Comparison of ENCODE assay signal across 19 cellular contexts in the genomic region with DNA sequence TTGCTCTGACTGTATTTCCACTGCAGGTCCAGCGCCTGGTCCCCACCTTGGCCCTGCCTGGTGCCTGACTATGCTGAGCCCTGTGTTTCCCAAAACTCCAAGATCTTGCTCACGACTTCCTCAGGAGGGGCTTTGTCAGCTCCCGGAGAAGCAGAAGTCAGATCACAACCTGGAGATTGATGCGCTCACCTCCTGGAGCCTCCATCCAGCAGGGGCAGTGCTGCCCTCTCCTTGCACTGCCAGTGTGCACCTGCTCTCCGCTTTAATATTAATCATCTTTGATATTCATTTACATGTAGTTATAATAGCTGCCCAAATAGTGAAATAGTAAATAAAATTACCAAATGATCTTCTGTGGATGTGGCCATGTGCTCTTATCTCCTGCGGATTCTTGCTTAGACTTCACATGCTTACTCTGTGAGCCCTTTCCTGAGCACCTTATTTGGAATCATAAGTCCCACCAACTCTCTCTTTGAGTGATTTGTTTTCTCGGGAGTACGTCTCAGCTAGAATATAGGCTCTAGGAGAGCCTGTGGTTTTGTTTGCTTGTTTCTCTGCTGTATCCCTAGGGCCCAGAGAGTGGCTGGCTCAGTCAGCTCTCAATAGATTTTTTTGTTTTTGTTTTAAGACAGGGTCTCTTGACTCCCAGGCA. TPM values are rescaled to one million over a fixed set of nuclear protein-coding genes. Genes with fewer than 3 reads are reported as not detected.
DNase-seq lines count a peak whose midpoint lies in the region; ATAC-seq and TF ChIP-seq lines count a peak whose summit lies in the region.
"Had no signal": no experiment of that assay in that cellular context is flagged by ENCODE, and none has a peak within 500 bp of the region (broad histone marks: within the 10 kb centered on the region; RNA-seq: fewer than 3 reads in every experiment).

No MANE protein-coding gene starts in this region.

- H3K9me3 ChIP-seq in SK-N-SH: no peaks in the 10 kb centered on the region
- H3K9me3 ChIP-seq: right atrium auricular region, uterus had no signal

- DNase-seq in SK-N-SH (no peak), WTC11 (ENCODE audit: low spot score) (peak; percentile 16), mesothelial cell of epicardium (ENCODE audit: low spot score in 2 of 2, unreplicated experiment in 2 of 2) (no peak), NCI-H446 (lab: John Stamatoyannopoulos, UW) (no peak), type B pancreatic cell (ENCODE audit: extremely low spot score, unreplicated experiment) (no peak), HEK293T (ENCODE audit: extremely low spot score) (no peak)
- DNase-seq: 8988T; activated CD4-positive, alpha-beta T cell treated with anti-CD3 and anti-CD28 coated beads, Interleukin-2, amount 50 U/mL, for 48 hours; IMR-90; NCI-H1436 treated with DMSO at 0.1 percent for 48 hours; NCI-H69; SIG-M5; stimulated activated CD8-positive, alpha-beta memory T cell treated with anti-CD3 and anti-CD28 coated beads, Interleukin-4, amount 100 ng/mL, for 48 hours; uterus had no signal

- peak overlapping the region; percentile 58 for H3K27ac Mint-ChIP-seq in WTC11
- peak overlapping the region; percentile 72 for H3K27ac Mint-ChIP-seq in mesothelial cell of epicardium
- H3K27ac Mint-ChIP-seq in type B pancreatic cell: no peak overlapping the region
- H3K27ac Mint-ChIP-seq: B cell had no signal

- no peaks in the 10 kb centered on the region for H3F3A ChIP-seq in SK-N-SH (replicated peaks; ENCODE audit: insufficient read depth)

- peaks cover 80% of the 10 kb centered on the region for H4K20me1 ChIP-seq in SK-N-SH (ENCODE audit: insufficient read depth)

- no peak overlapping the region for H3K9ac ChIP-seq in SK-N-SH

- H3K4me3 Mint-ChIP-seq in WTC11: no peak overlapping the region
- no peak overlapping the region for H3K4me3 Mint-ChIP-seq in mesothelial cell of epicardium
- no peak overlapping the region for H3K4me3 Mint-ChIP-seq in type B pancreatic cell
- H3K4me3 Mint-ChIP-seq: B cell had no signal

- H2AFZ ChIP-seq in SK-N-SH (ENCODE audit: low read depth): no peak overlapping the region

- H3K9me2 ChIP-seq in SK-N-SH: no peaks in the 10 kb centered on the region

- 92% methylated on average over 7 of the region's 8 CpGs for WGBS in SK-N-SH (ENCODE audit: low lambda C conversion rate)

- peaks cover 97% of the 10 kb centered on the region for H3K79me2 ChIP-seq in SK-N-SH (ENCODE audit: insufficient read depth)

- TF ChIP-seq EP300 in SK-N-SH (IDR thresholded peaks at IDR 0.05; ENCODE audit: borderline replicate concordance in 1 of 2, low read depth in 1 of 2, low read length in 1 of 2): no peak

- H3K27me3 Mint-ChIP-seq in WTC11 (ENCODE audit: low read depth): no peaks in the 10 kb centered on the region
- no peaks in the 10 kb centered on the region for H3K27me3 Mint-ChIP-seq in mesothelial cell of epicardium (ENCODE audit: low read depth)
- no peaks in the 10 kb centered on the region for H3K27me3 Mint-ChIP-seq in type B pancreatic cell
- H3K27me3 Mint-ChIP-seq: B cell had no signal

- TF ChIP-seq CTCF in SK-N-SH (IDR thresholded peaks at IDR 0.05) (peak; percentile 11; the same call in 1 of the 2 replicates), GM12873 (IDR thresholded peaks at IDR 0.05; ENCODE audit: insufficient read depth, low read depth, low read length, missing control alignments) (peak; percentile 4), WTC11 (IDR thresholded peaks at IDR 0.05) (no peak), mesothelial cell of epicardium (IDR thresholded peaks at IDR 0.05; ENCODE audit: unreplicated experiment) (no peak), type B pancreatic cell (conservative IDR thresholded peaks at IDR 0.05) (no peak)

- H3K4me1 ChIP-seq in SK-N-SH (ENCODE audit: control insufficient read depth in 1 of 2, insufficient read depth in 2 of 2, low read depth in 1 of 2, low read length in 1 of 2): no peaks in the 10 kb centered on the region; a peak in 1 of 4 replicates

- H3K9me3 Mint-ChIP-seq in WTC11 (peaks cover 6% of the 10 kb centered on the region), mesothelial cell of epicardium (peaks cover 6% of the 10 kb centered on the region), type B pancreatic cell (peaks cover 10% of the 10 kb centered on the region)
- H3K9me3 Mint-ChIP-seq: activated naive CD4-positive, alpha-beta T cell treated with anti-CD3 and anti-CD28 coated beads, Interleukin-2, amount 50 U/mL, for 72 hours had no signal

- CTCF ChIA-PET in SK-N-SH (lab: Yijun Ruan, JAX) (interaction anchor here (2.8 kb wide), 1 partner anchor 13 kb away, joined by 17 read pairs; no protein-coding TSS in a partner anchor), WTC11 (lab: Charles Lee) (interaction anchor here (0.6 to 1.9 kb wide), 5 partner anchors 10 to 46 kb away, joined by 3 to 9 read pairs (median 6); no protein-coding TSS in a partner anchor), HEK293T (lab: Yijun Ruan, JAX) (interaction anchor here (0.6 to 1.4 kb wide), 3 partner anchors 12 to 205 kb away, joined by 3 to 4 read pairs (median 4); no protein-coding TSS in a partner anchor)

- POLR2A ChIA-PET in SK-N-SH (lab: Yijun Ruan, JAX) (no interaction called here), WTC11 (lab: Charles Lee) (no interaction called here), HEK293T (lab: Yijun Ruan, JAX) (interaction anchor here (1.9 kb wide), 1 partner anchor 10 kb away, joined by 5 read pairs; no protein-coding TSS in a partner anchor)

- peaks cover 17% of the 10 kb centered on the region for H3K36me3 Mint-ChIP-seq in WTC11
- H3K36me3 Mint-ChIP-seq in mesothelial cell of epicardium: peaks cover 21% of the 10 kb centered on the region
- H3K36me3 Mint-ChIP-seq in type B pancreatic cell: peaks cover 29% of the 10 kb centered on the region

- no peak for TF ChIP-seq RAD21 in SK-N-SH (IDR thresholded peaks at IDR 0.05; ENCODE audit: low read length)

- no peaks in the 10 kb centered on the region for H3K27me3 ChIP-seq in SK-N-SH (ENCODE audit: insufficient read depth)
- H3K27me3 ChIP-seq: right atrium auricular region, uterus had no signal

- no peak for ATAC-seq in SK-N-SH treated with all-trans-retinoic acid at 6 μM for 48 hours
- ATAC-seq in WTC11: peak; percentile 53
- ATAC-seq: activated naive CD4-positive, alpha-beta T cell treated with anti-CD3 and anti-CD28 coated beads, Interleukin-2, amount 50 U/mL, for 72 hours had no signal

- no peak overlapping the region for H3K27ac ChIP-seq in SK-N-SH (ENCODE audit: low read depth in 2 of 2, low read length in 1 of 2)
- H3K27ac ChIP-seq: right atrium auricular region, uterus had no signal

- H3K4me1 Mint-ChIP-seq in WTC11: peaks cover 18% of the 10 kb centered on the region
- H3K4me1 Mint-ChIP-seq in mesothelial cell of epicardium: peaks cover 15% of the 10 kb centered on the region
- peaks cover 21% of the 10 kb centered on the region for H3K4me1 Mint-ChIP-seq in type B pancreatic cell (ENCODE audit: unreplicated experiment)

- H3K4me2 ChIP-seq in SK-N-SH: no peak overlapping the region

- H3K4me3 ChIP-seq in SK-N-SH (ENCODE audit: low read depth in 2 of 2, low read length in 1 of 2): no peak overlapping the region
- H3K4me3 ChIP-seq: right atrium auricular region, uterus had no signal

- no peaks in the 10 kb centered on the region for H3K36me3 ChIP-seq in SK-N-SH (replicated peaks in 1 of 2; ENCODE audit: control insufficient read depth in 1 of 2, insufficient read depth in 2 of 2, low read length in 1 of 2)
- H3K36me3 ChIP-seq: right atrium auricular region, uterus had no signal

TF ChIP-seq in SK-N-SH, 30 proteins besides CTCF, POLR2A, EP300 and RAD21 (continues in another document):
- TF ChIP-seq SMC3 (IDR thresholded peaks at IDR 0.05; ENCODE audit: low read depth, low read length) (no peak), POLR2AphosphoS5 (IDR thresholded peaks at IDR 0.05; ENCODE audit: low read depth, low read length) (no peak)

TF ChIP-seq in SK-N-SH treated with all-trans-retinoic acid at 6 μM for 48 hours, 23 proteins besides CTCF, POLR2A, EP300 and RAD21 (continues in another document):
- TF ChIP-seq ISL1 (CRISPR knock-in tag; IDR thresholded peaks at IDR 0.05) (no peak), ZFP3 (CRISPR knock-in tag; IDR thresholded peaks at IDR 0.05) (no peak), ZNF565 (CRISPR knock-in tag; conservative IDR thresholded peaks at IDR 0.05; ENCODE audit: low read depth) (no peak)

TF ChIP-seq in WTC11, 78 proteins besides CTCF, POLR2A, EP300 and RAD21 (continues in another document):
- no peak for TF ChIP-seq HMGA2 (CRISPR knock-in tag; IDR thresholded peaks at IDR 0.05)

TF ChIP-seq in HEK293T, 16 proteins besides CTCF, POLR2A, EP300 and RAD21 (continues in another document):
- TF ChIP-seq FOXK2 (IDR thresholded peaks at IDR 0.05): no peak
- TF ChIP-seq ARNT (IDR thresholded peaks at IDR 0.05): no peak
- no peak for TF ChIP-seq FOXA1 (IDR thresholded peaks at IDR 0.05)

RNA-seq across cellular contexts. Expression of a gene that starts 17.4 kb away (rescaled TPM):
- 4.4 and 8.1 TPM in 2 replicates for polyA plus RNA-seq in SK-N-SH (2012; rRNA removed)
- 4.1 and 5.5 TPM in 2 replicates for polyA plus RNA-seq in SK-N-SH (2012; cell fraction: cytosol; rRNA removed)
- 11.6 and 12.4 TPM in 2 replicates for polyA plus RNA-seq in SK-N-SH (2012; cell fraction: nucleus; rRNA removed)
- 40.5 to 42.2 TPM (median 42.2 TPM) in 3 replicates for total RNA-seq in WTC11 (2021)
- 47.6 to 50.6 TPM (median 49.6 TPM) in 3 replicates for total RNA-seq in mesothelial cell of epicardium
- total RNA-seq in type B pancreatic cell (ENCODE audit: low replicate concordance): 32.9 and 42.6 TPM in 2 replicates

RNA-seq across cellular contexts. Expression of a gene that starts 43.8 kb away (rescaled TPM):
- polyA plus RNA-seq in SK-N-SH (2012; rRNA removed): 0.34 and 0.43 TPM in 2 replicates
- polyA plus RNA-seq in SK-N-SH (2012; cell fraction: cytosol; rRNA removed): 0.14 TPM in 1 of 2 replicates, not detected in the other
- 0.67 and 0.75 TPM in 2 replicates for polyA plus RNA-seq in SK-N-SH (2012; cell fraction: nucleus; rRNA removed)
- total RNA-seq in WTC11 (2021) (2.6 to 4.5 TPM (median 3.0 TPM) in 3 replicates), mesothelial cell of epicardium (4.7 to 5.2 TPM (median 5.0 TPM) in 3 replicates), type B pancreatic cell (ENCODE audit: low replicate concordance) (4.0 and 6.5 TPM in 2 replicates)
- total RNA-seq: IMR-90 had no signal

RNA-seq across cellular contexts. Expression of a gene that starts 51.2 kb away (rescaled TPM):
- polyA plus RNA-seq in SK-N-SH (2012; rRNA removed): 142 and 215 TPM in 2 replicates
- 164 and 239 TPM in 2 replicates for polyA plus RNA-seq in SK-N-SH (2012; cell fraction: cytosol; rRNA removed)
- 163 and 217 TPM in 2 replicates for polyA plus RNA-seq in SK-N-SH (2012; cell fraction: nucleus; rRNA removed)
- total RNA-seq in WTC11 (2021): 493 to 611 TPM (median 500 TPM) in 3 replicates
- total RNA-seq in mesothelial cell of epicardium: 487 to 514 TPM (median 500 TPM) in 3 replicates
- 597 and 598 TPM in 2 replicates for total RNA-seq in type B pancreatic cell (ENCODE audit: low replicate concordance)

RNA-seq across cellular contexts. Expression of a gene that starts 56.7 kb away (rescaled TPM):
- 174 and 190 TPM in 2 replicates for polyA plus RNA-seq in SK-N-SH (2012; rRNA removed)
- 120 and 170 TPM in 2 replicates for polyA plus RNA-seq in SK-N-SH (2012; cell fraction: cytosol; rRNA removed)
- 434 and 545 TPM in 2 replicates for polyA plus RNA-seq in SK-N-SH (2012; cell fraction: nucleus; rRNA removed)
- total RNA-seq in WTC11 (2021): 127 to 151 TPM (median 135 TPM) in 3 replicates
- total RNA-seq in mesothelial cell of epicardium: 131 to 133 TPM (median 131 TPM) in 3 replicates
- 169 and 211 TPM in 2 replicates for total RNA-seq in type B pancreatic cell (ENCODE audit: low replicate concordance)

Comparison
In these comparisons a context has a peak if more than half of its experiments do, and no peak if none do; other contexts are left out.
1. CTCF ChIP-seq: peak in SK-N-SH (single experiment) and GM12873 (single experiment); none in WTC11 (single experiment), mesothelial cell of epicardium (single experiment) and type B pancreatic cell (single experiment).